Comparison of ENCODE assay signal across 1 cellular context in the genomic region with DNA sequence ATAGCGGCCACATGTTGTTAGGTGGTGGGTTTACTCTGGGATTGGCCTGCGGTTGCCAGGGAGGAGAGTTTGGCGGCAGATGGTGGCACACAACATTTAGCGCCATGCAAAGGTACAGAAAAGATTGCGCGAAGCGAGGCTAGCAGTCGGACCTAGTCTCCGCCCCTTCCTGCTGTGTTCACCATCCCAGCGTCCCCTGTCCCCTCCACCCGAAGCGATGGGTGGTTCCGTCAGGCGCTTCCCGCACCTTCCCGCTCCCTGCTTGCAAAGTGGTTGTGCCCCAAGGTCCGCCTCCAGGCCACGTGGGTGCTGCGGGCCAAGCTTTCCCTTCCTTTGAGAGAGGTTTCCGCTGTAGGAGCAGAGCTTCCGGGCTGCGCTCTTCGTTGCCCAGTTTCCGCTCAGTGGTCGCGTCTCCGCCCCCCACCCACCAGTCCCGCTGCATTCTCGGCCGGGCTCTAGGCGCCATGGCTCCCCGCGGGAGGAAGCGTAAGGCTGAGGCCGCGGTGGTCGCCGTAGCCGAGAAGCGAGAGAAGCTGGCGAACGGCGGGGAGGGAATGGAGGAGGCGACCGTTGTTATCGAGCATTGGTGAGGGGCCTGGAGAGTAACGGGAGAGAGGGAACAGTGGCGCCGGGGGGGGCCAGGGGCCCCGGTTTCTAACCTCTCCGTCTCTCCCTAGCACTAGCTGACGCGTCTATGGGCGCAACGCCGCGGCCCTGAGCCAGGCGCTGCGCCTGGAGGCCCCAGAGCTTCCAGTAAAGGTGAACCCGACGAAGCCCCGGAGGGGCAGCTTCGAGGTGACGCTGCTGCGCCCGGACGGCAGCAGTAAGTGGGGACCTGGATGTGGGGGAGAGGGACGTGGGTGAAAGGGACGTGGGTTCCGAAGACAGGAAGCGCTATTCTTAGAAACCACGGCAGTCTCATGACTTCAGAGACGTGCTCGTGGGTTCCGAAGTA.
TF ChIP-seq lines count a peak whose summit lies in the region.

A gene with protein sequence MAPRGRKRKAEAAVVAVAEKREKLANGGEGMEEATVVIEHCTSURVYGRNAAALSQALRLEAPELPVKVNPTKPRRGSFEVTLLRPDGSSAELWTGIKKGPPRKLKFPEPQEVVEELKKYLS (plus strand): TSS at position 360 of the 955 bp plus-strand sequence. CDS start 105 bp downstream, at position 465.

TF ChIP-seq in HepG2, 621 proteins besides CTCF, POLR2A, EP300 and RAD21 (continued from another document and continues in another):
- TF ChIP-seq, protein P1, sequence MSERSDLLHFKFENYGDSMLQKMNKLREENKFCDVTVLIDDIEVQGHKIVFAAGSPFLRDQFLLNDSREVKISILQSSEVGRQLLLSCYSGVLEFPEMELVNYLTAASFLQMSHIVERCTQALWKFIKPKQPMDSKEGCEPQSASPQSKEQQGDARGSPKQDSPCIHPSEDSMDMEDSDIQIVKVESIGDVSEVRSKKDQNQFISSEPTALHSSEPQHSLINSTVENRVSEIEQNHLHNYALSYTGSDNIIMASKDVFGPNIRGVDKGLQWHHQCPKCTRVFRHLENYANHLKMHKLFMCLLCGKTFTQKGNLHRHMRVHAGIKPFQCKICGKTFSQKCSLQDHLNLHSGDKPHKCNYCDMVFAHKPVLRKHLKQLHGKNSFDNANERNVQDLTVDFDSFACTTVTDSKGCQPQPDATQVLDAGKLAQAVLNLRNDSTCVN (CRISPR knock-in tag; IDR thresholded peaks at IDR 0.05; ENCODE audit: borderline replicate concordance), result no peak
- no peak for TF ChIP-seq ZFP37 (CRISPR knock-in tag; IDR thresholded peaks at IDR 0.05; ENCODE audit: borderline replicate concordance)
- TF ChIP-seq GABPB1 (CRISPR knock-in tag; IDR thresholded peaks at IDR 0.05), result peak; percentile 96
- TF ChIP-seq, protein P2, sequence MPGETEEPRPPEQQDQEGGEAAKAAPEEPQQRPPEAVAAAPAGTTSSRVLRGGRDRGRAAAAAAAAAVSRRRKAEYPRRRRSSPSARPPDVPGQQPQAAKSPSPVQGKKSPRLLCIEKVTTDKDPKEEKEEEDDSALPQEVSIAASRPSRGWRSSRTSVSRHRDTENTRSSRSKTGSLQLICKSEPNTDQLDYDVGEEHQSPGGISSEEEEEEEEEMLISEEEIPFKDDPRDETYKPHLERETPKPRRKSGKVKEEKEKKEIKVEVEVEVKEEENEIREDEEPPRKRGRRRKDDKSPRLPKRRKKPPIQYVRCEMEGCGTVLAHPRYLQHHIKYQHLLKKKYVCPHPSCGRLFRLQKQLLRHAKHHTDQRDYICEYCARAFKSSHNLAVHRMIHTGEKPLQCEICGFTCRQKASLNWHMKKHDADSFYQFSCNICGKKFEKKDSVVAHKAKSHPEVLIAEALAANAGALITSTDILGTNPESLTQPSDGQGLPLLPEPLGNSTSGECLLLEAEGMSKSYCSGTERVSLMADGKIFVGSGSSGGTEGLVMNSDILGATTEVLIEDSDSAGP (CRISPR knock-in tag; IDR thresholded peaks at IDR 0.05; ENCODE audit: borderline replicate concordance), result peak; percentile 89
- peak; percentile 64; the same call in 1 of the 2 replicates for TF ChIP-seq ZNF501 (CRISPR knock-in tag; IDR thresholded peaks at IDR 0.05)
- TF ChIP-seq ZNF709 (CRISPR knock-in tag; IDR thresholded peaks at IDR 0.05), result peak; percentile 51; the same call in 1 of the 2 replicates
- peak; percentile 62 for TF ChIP-seq TBX2 (CRISPR knock-in tag; IDR thresholded peaks at IDR 0.05; ENCODE audit: borderline replicate concordance)
- TF ChIP-seq, protein P3, sequence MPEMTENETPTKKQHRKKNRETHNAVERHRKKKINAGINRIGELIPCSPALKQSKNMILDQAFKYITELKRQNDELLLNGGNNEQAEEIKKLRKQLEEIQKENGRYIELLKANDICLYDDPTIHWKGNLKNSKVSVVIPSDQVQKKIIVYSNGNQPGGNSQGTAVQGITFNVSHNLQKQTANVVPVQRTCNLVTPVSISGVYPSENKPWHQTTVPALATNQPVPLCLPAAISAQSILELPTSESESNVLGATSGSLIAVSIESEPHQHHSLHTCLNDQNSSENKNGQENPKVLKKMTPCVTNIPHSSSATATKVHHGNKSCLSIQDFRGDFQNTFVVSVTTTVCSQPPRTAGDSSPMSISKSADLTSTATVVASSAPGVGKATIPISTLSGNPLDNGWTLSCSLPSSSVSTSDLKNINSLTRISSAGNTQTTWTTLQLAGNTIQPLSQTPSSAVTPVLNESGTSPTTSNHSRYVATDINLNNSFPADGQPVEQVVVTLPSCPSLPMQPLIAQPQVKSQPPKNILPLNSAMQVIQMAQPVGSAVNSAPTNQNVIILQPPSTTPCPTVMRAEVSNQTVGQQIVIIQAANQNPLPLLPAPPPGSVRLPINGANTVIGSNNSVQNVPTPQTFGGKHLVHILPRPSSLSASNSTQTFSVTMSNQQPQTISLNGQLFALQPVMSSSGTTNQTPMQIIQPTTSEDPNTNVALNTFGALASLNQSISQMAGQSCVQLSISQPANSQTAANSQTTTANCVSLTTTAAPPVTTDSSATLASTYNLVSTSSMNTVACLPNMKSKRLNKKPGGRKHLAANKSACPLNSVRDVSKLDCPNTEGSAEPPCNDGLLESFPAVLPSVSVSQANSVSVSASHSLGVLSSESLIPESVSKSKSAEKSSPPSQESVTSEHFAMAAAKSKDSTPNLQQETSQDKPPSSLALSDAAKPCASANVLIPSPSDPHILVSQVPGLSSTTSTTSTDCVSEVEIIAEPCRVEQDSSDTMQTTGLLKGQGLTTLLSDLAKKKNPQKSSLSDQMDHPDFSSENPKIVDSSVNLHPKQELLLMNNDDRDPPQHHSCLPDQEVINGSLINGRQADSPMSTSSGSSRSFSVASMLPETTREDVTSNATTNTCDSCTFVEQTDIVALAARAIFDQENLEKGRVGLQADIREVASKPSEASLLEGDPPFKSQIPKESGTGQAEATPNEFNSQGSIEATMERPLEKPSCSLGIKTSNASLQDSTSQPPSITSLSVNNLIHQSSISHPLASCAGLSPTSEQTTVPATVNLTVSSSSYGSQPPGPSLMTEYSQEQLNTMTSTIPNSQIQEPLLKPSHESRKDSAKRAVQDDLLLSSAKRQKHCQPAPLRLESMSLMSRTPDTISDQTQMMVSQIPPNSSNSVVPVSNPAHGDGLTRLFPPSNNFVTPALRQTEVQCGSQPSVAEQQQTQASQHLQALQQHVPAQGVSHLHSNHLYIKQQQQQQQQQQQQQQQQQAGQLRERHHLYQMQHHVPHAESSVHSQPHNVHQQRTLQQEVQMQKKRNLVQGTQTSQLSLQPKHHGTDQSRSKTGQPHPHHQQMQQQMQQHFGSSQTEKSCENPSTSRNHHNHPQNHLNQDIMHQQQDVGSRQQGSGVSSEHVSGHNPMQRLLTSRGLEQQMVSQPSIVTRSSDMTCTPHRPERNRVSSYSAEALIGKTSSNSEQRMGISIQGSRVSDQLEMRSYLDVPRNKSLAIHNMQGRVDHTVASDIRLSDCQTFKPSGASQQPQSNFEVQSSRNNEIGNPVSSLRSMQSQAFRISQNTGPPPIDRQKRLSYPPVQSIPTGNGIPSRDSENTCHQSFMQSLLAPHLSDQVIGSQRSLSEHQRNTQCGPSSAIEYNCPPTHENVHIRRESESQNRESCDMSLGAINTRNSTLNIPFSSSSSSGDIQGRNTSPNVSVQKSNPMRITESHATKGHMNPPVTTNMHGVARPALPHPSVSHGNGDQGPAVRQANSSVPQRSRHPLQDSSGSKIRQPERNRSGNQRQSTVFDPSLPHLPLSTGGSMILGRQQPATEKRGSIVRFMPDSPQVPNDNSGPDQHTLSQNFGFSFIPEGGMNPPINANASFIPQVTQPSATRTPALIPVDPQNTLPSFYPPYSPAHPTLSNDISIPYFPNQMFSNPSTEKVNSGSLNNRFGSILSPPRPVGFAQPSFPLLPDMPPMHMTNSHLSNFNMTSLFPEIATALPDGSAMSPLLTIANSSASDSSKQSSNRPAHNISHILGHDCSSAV (CRISPR knock-in tag; IDR thresholded peaks at IDR 0.05; ENCODE audit: borderline replicate concordance), result no peak
- no peak for TF ChIP-seq ZNF12 (CRISPR knock-in tag; IDR thresholded peaks at IDR 0.05)
- TF ChIP-seq, protein P4, sequence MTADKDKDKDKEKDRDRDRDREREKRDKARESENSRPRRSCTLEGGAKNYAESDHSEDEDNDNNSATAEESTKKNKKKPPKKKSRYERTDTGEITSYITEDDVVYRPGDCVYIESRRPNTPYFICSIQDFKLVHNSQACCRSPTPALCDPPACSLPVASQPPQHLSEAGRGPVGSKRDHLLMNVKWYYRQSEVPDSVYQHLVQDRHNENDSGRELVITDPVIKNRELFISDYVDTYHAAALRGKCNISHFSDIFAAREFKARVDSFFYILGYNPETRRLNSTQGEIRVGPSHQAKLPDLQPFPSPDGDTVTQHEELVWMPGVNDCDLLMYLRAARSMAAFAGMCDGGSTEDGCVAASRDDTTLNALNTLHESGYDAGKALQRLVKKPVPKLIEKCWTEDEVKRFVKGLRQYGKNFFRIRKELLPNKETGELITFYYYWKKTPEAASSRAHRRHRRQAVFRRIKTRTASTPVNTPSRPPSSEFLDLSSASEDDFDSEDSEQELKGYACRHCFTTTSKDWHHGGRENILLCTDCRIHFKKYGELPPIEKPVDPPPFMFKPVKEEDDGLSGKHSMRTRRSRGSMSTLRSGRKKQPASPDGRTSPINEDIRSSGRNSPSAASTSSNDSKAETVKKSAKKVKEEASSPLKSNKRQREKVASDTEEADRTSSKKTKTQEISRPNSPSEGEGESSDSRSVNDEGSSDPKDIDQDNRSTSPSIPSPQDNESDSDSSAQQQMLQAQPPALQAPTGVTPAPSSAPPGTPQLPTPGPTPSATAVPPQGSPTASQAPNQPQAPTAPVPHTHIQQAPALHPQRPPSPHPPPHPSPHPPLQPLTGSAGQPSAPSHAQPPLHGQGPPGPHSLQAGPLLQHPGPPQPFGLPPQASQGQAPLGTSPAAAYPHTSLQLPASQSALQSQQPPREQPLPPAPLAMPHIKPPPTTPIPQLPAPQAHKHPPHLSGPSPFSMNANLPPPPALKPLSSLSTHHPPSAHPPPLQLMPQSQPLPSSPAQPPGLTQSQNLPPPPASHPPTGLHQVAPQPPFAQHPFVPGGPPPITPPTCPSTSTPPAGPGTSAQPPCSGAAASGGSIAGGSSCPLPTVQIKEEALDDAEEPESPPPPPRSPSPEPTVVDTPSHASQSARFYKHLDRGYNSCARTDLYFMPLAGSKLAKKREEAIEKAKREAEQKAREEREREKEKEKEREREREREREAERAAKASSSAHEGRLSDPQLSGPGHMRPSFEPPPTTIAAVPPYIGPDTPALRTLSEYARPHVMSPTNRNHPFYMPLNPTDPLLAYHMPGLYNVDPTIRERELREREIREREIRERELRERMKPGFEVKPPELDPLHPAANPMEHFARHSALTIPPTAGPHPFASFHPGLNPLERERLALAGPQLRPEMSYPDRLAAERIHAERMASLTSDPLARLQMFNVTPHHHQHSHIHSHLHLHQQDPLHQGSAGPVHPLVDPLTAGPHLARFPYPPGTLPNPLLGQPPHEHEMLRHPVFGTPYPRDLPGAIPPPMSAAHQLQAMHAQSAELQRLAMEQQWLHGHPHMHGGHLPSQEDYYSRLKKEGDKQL (CRISPR knock-in tag; IDR thresholded peaks at IDR 0.05; ENCODE audit: low read depth), result peak; percentile 62; the same call in 1 of the 2 replicates
- TF ChIP-seq, protein P5, sequence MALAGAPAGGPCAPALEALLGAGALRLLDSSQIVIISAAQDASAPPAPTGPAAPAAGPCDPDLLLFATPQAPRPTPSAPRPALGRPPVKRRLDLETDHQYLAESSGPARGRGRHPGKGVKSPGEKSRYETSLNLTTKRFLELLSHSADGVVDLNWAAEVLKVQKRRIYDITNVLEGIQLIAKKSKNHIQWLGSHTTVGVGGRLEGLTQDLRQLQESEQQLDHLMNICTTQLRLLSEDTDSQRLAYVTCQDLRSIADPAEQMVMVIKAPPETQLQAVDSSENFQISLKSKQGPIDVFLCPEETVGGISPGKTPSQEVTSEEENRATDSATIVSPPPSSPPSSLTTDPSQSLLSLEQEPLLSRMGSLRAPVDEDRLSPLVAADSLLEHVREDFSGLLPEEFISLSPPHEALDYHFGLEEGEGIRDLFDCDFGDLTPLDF (CRISPR knock-in tag; IDR thresholded peaks at IDR 0.05), result no peak; the same call in 1 of the 2 replicates
- TF ChIP-seq ZNF562 (CRISPR knock-in tag; IDR thresholded peaks at IDR 0.05; ENCODE audit: borderline replicate concordance), result no peak
- no peak for TF ChIP-seq ZSCAN12 (CRISPR knock-in tag; IDR thresholded peaks at IDR 0.05)
- peak; percentile 34; the same call in 1 of the 2 replicates for TF ChIP-seq GATAD2A (CRISPR knock-in tag; IDR thresholded peaks at IDR 0.05)
- TF ChIP-seq ZNF558 (CRISPR knock-in tag; IDR thresholded peaks at IDR 0.05; ENCODE audit: borderline replicate concordance), result peak; percentile 76; the same call in 1 of the 2 replicates
- TF ChIP-seq, protein P6, sequence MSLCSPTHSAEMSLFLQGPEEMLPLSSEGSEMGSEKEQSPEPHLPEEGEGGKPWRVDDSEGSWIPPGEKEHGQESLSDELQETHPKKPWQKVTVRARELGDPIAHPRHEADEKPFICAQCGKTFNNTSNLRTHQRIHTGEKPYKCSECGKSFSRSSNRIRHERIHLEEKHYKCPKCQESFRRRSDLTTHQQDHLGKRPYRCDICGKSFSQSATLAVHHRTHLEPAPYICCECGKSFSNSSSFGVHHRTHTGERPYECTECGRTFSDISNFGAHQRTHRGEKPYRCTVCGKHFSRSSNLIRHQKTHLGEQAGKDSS (CRISPR knock-in tag; IDR thresholded peaks at IDR 0.05; ENCODE audit: borderline replicate concordance, low read depth), result 0 out of 2 replicates have a peak, but pooled peaks have one; percentile 61
- peak; percentile 69 for TF ChIP-seq AKAP8 (CRISPR knock-in tag; IDR thresholded peaks at IDR 0.05)
- TF ChIP-seq, protein P7, sequence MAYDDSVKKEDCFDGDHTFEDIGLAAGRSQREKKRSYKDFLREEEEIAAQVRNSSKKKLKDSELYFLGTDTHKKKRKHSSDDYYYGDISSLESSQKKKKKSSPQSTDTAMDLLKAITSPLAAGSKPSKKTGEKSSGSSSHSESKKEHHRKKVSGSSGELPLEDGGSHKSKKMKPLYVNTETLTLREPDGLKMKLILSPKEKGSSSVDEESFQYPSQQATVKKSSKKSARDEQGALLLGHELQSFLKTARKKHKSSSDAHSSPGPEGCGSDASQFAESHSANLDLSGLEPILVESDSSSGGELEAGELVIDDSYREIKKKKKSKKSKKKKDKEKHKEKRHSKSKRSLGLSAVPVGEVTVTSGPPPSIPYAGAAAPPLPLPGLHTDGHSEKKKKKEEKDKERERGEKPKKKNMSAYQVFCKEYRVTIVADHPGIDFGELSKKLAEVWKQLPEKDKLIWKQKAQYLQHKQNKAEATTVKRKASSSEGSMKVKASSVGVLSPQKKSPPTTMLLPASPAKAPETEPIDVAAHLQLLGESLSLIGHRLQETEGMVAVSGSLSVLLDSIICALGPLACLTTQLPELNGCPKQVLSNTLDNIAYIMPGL (CRISPR knock-in tag; IDR thresholded peaks at IDR 0.05; ENCODE audit: borderline replicate concordance in 1 of 2, low read depth in 1 of 2), result peak; percentile 38 to 42; a peak in 1 of 4 replicates
- TF ChIP-seq, protein P8, sequence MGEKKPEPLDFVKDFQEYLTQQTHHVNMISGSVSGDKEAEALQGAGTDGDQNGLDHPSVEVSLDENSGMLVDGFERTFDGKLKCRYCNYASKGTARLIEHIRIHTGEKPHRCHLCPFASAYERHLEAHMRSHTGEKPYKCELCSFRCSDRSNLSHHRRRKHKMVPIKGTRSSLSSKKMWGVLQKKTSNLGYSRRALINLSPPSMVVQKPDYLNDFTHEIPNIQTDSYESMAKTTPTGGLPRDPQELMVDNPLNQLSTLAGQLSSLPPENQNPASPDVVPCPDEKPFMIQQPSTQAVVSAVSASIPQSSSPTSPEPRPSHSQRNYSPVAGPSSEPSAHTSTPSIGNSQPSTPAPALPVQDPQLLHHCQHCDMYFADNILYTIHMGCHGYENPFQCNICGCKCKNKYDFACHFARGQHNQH (CRISPR knock-in tag; IDR thresholded peaks at IDR 0.05), result 0 out of 2 replicates have a peak, but pooled peaks have one; percentile 59
- TF ChIP-seq ZNF746 (CRISPR knock-in tag; IDR thresholded peaks at IDR 0.05), result peak; percentile 49; the same call in 1 of the 2 replicates
